8 cellular contexts compared by ENCODE assay signal in the genomic region with DNA sequence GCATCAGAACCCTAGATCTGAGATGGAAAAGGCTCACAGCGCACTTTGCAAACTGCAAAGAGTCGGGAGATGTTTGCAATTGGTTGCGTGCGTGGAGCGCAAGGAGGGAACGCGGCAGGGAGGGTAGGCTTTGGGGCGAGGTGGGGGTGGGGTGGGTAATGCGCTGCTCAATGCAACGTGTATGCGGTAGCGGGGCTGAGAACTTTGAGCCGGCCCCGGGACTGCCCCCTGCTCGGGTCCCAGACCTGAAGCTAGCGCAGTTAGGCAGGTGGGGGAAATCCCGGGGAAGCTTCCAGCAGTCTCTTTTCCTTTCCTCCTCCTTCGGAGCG. TPM values are rescaled to one million over a fixed set of nuclear protein-coding genes. Genes with fewer than 3 reads are reported as not detected.
DNase-seq lines count a peak whose midpoint lies in the region; ATAC-seq, FAIRE-seq and TF ChIP-seq lines count a peak whose summit lies in the region.

No MANE protein-coding gene starts in this region.

- CTCF ChIA-PET in T-cell (lab: Charles Lee), result interaction anchor here in 1 of 2 donors (0.5 to 4.8 kb wide), 5 partner anchors 10 to 32 kb away, joined by 3 to 31 read pairs (median 3); no protein-coding TSS in a partner anchor

- H3K9me3 Mint-ChIP-seq in T-cell, result no peaks in the 10 kb centered on the region

- peak overlapping the region; percentile 82 for H3K23ac ChIP-seq in neuronal stem cell (ENCODE audit: low read depth, low read length, poor library complexity)

- DNase-seq in GM12891 (ENCODE audit: insufficient read length, low spot score) (no peak), T-cell (peak in 23 of 34 experiments; percentile 60 to 86 (median 74)), neuronal stem cell (ENCODE audit: low spot score) (no peak), NCI-H2107 (lab: John Stamatoyannopoulos, UW) (no peak), NCI-H2171 (lab: John Stamatoyannopoulos, UW) (no peak)
- DNase-seq in NK-92 treated with Interleukin-12 subunit alpha and Interleukin-12 subunit beta, amount 100 ng/mL, for 24 hours (lab: John Stamatoyannopoulos, UW), result no peak

- no peak overlapping the region for H2BK12ac ChIP-seq in neuronal stem cell (ENCODE audit: low read length)

- POLR2A ChIA-PET in T-cell (lab: Charles Lee), result interaction anchor here in 1 of 2 donors (0.6 to 3.4 kb wide), 6 partner anchors 9 to 234 kb away, joined by 4 to 59 read pairs (median 20); no protein-coding TSS in a partner anchor

- H3K36me3 ChIP-seq in neuronal stem cell (replicated peaks in 1 of 2; ENCODE audit: control insufficient read depth in 2 of 2, insufficient read depth in 2 of 2, low read length in 2 of 2), result no peaks in the 10 kb centered on the region

- no peak overlapping the region for H2BK120ac ChIP-seq in neuronal stem cell (ENCODE audit: low read depth, low read length)

- H3K14ac ChIP-seq in neuronal stem cell (ENCODE audit: low read length), result peak overlapping the region; percentile 47

- H4K8ac ChIP-seq in neuronal stem cell (ENCODE audit: low read depth, low read length), result no peak overlapping the region

- H3K18ac ChIP-seq in neuronal stem cell (ENCODE audit: low read length), result peak overlapping the region; percentile 90

- no peak overlapping the region for H4K91ac ChIP-seq in neuronal stem cell (ENCODE audit: low read depth, low read length, poor library complexity)

- H2BK15ac ChIP-seq in neuronal stem cell (ENCODE audit: low read length), result peak overlapping the region; percentile 47

- peaks cover 33 to 42% (median 33%) of the 10 kb centered on the region in 3 donors for H3K4me1 Mint-ChIP-seq in T-cell

- H3K27ac Mint-ChIP-seq in T-cell, result peak overlapping the region; percentile 93 to 97

- ATAC-seq in HG02870 (IDR thresholded peaks at IDR 0.05; ENCODE audit: unreplicated experiment) (peak; percentile 24), T-cell (replicated peaks in 1 of 4) (peak; percentile 24 to 57 (median 32)), esophagus mucosa (peak; percentile 10)

- H3K27me3 Mint-ChIP-seq in T-cell, result peaks cover 8 to 12% of the 10 kb centered on the region in 2 donors

- peak overlapping the region; percentile 91 for H2BK5ac ChIP-seq in neuronal stem cell (ENCODE audit: low read length)

- H3K27me3 ChIP-seq in neuronal stem cell (ENCODE audit: control insufficient read depth in 3 of 3, insufficient read depth in 3 of 3, low read depth in 1 of 3, low read length in 3 of 3), result peaks cover 0 to 31% (median 0%) of the 10 kb centered on the region in 3 experiments

- peak overlapping the region; percentile 58 to 93 for H3K4me3 ChIP-seq in neuronal stem cell (ENCODE audit: low read length in 2 of 2)

- peak overlapping the region; percentile 74 for H2AK5ac ChIP-seq in neuronal stem cell (ENCODE audit: low read depth, low read length)

- peak overlapping the region; percentile 41 for H3K27ac ChIP-seq in neuronal stem cell (replicated peaks; ENCODE audit: low read length)

- no CpG with 5 or more reads among the region's 19 CpGs for WGBS in neuronal stem cell (ENCODE audit: extremely low coverage in 2 of 2, insufficient read length in 2 of 2, insufficient replicate concordance in 1 of 2), 2 donors

- H3K4me2 ChIP-seq in neuronal stem cell (ENCODE audit: insufficient read depth, low read length, poor library complexity, severe bottlenecking), result peak overlapping the region; percentile 99

- peaks cover 15 to 18% of the 10 kb centered on the region in 2 donors for H3K4me1 ChIP-seq in neuronal stem cell (ENCODE audit: control insufficient read depth in 2 of 2, insufficient read depth in 1 of 2, low read depth in 1 of 2, low read length in 2 of 2)

- H3K9ac ChIP-seq in neuronal stem cell (ENCODE audit: low read depth, low read length, poor library complexity), result peak overlapping the region; percentile 79

- H3K36me3 Mint-ChIP-seq in T-cell, result peaks cover 28% of the 10 kb centered on the region

- peak overlapping the region; percentile 89 to 95 (median 89) for H3K4me3 Mint-ChIP-seq in T-cell

- TF ChIP-seq POLR2A in GM12891 (IDR thresholded peaks at IDR 0.05; ENCODE audit: low read depth, low read length), result no peak

- H3K79me1 ChIP-seq in neuronal stem cell (ENCODE audit: low read depth, low read length), result no peaks in the 10 kb centered on the region

- H3K4ac ChIP-seq in neuronal stem cell (ENCODE audit: low read length), result peak overlapping the region; percentile 45

- no peak for FAIRE-seq in GM12891 (lab: Jason Lieb, UNC)

- no peaks in the 10 kb centered on the region for H3K9me3 ChIP-seq in neuronal stem cell (replicated peaks in 1 of 2; ENCODE audit: control insufficient read depth in 2 of 2, insufficient read depth in 1 of 2, low read depth in 1 of 2, low read length in 2 of 2)

- H2AFZ ChIP-seq in neuronal stem cell (ENCODE audit: low read length), result peak overlapping the region; percentile 94

TF ChIP-seq in GM12891, 5 proteins besides CTCF, POLR2A, EP300 and RAD21:
- TF ChIP-seq SPI1 (IDR thresholded peaks at IDR 0.05; ENCODE audit: low read depth, low read length), result no peak
- 0 out of 2 replicates have a peak, but pooled peaks have one; percentile 12 for TF ChIP-seq TAF1 (IDR thresholded peaks at IDR 0.05; ENCODE audit: low read depth, low read length)

RNA-seq across cellular contexts. Expression of gene FOSB, which starts 1.0 kb away (rescaled TPM):
- 6.5 TPM for polyA plus RNA-seq in GM12891 (2012; ENCODE audit: low read depth, missing spikeins)
- 1,000 to 10,000 TPM in 1 of 5 donors, 100 to 1,000 TPM in 1, 10 to 100 TPM in 1, 1 to 10 TPM in 2; 6.7 to 1,173 (median 10.4) TPM for total RNA-seq in T-cell
- 2.5 TPM for total RNA-seq in esophagus mucosa
- 8.5 TPM for polyA plus RNA-seq in neuronal stem cell (2013, experiment 1 of 2)
- polyA plus RNA-seq in neuronal stem cell (2013, experiment 2 of 2), result 8.7 TPM

RNA-seq across cellular contexts. Expression of gene RTN2, which starts 28.1 kb away (rescaled TPM):
- 5.6 TPM for polyA plus RNA-seq in GM12891 (2012; ENCODE audit: low read depth, missing spikeins)
- 1 to 10 TPM; 1.7 to 2.5 (median 2.2) TPM for total RNA-seq in T-cell
- 1.4 TPM for total RNA-seq in esophagus mucosa
- 9.5 TPM for polyA plus RNA-seq in neuronal stem cell (2013, experiment 1 of 2)
- polyA plus RNA-seq in neuronal stem cell (2013, experiment 2 of 2), result 10.0 TPM

RNA-seq across cellular contexts. Expression of gene PPM1N, which starts 29.5 kb away (rescaled TPM):
- polyA plus RNA-seq in GM12891 (2012; ENCODE audit: low read depth, missing spikeins), result 1.4 TPM
- total RNA-seq in T-cell (10 to 100 TPM in 2 of 5 donors, 1 to 10 TPM in 3; 5.6 to 14.6 (median 10.0) TPM), esophagus mucosa (2.4 TPM)
- polyA plus RNA-seq in neuronal stem cell (2013, experiment 1 of 2), result 1.3 TPM
- 1.2 TPM for polyA plus RNA-seq in neuronal stem cell (2013, experiment 2 of 2)

RNA-seq across cellular contexts. Expression of gene VASP, which starts 38.5 kb away (rescaled TPM):
- 65.6 TPM for polyA plus RNA-seq in GM12891 (2012; ENCODE audit: low read depth, missing spikeins)
- total RNA-seq in T-cell (100 to 1,000 TPM in 3 of 5 donors, 10 to 100 TPM in 2; 77.4 to 113 (median 101) TPM), esophagus mucosa (48.8 TPM)
- 61.7 TPM for polyA plus RNA-seq in neuronal stem cell (2013, experiment 1 of 2)
- 63.2 TPM for polyA plus RNA-seq in neuronal stem cell (2013, experiment 2 of 2)

RNA-seq across cellular contexts. Expression of gene ERCC1, which starts 45.0 kb away (rescaled TPM):
- polyA plus RNA-seq in GM12891 (2012; ENCODE audit: low read depth, missing spikeins), result 37.4 TPM
- total RNA-seq in T-cell (10 to 100 TPM; 41.7 to 55.4 (median 51.6) TPM), esophagus mucosa (48.5 TPM)
- 90.0 TPM for polyA plus RNA-seq in neuronal stem cell (2013, experiment 1 of 2)
- polyA plus RNA-seq in neuronal stem cell (2013, experiment 2 of 2), result 87.6 TPM

Comparison
In these comparisons a context has a peak if more than half of its experiments do, and no peak if none do; other contexts are left out.
1. DNase-seq: peak in T-cell (23 of 34); none in GM12891 (single experiment), neuronal stem cell (single experiment), NCI-H2107 (single experiment), NK-92 treated with Interleukin-12 subunit alpha and Interleukin-12 subunit beta, amount 100 ng/mL, for 24 hours (single experiment) and NCI-H2171 (single experiment).
2. Peak in every context shown above with its lines, with median percentiles within 50 percentile points of each other: ATAC-seq.